In genomic region chr15:40333922-40334492, GRCh38 we compare ENCODE assay signal across 6 cellular contexts. TPM values are rescaled to one million over a fixed set of nuclear protein-coding genes. Genes with fewer than 3 reads are reported as not detected.
DNase-seq lines count a peak whose midpoint lies in the region; ATAC-seq, FAIRE-seq and TF ChIP-seq lines count a peak whose summit lies in the region.

No MANE protein-coding gene starts in this region.

- no peak for ATAC-seq in GM18502 (IDR thresholded peaks at IDR 0.05; ENCODE audit: poor library complexity, unreplicated experiment)

- H3K27ac ChIP-seq in kidney (ENCODE audit: low read depth in 2 of 2, low read length in 2 of 2) (peak overlapping the region; percentile 49 to 74), vagina (peak overlapping the region; percentile 51)

- H3K4me3 ChIP-seq in kidney (ENCODE audit: low read length in 2 of 2) (peak overlapping the region in 1 of 2 donors; percentile 3), vagina (no peak overlapping the region)

- peak overlapping the region in 1 of 2 donors; percentile 29 for H3K9ac ChIP-seq in kidney (ENCODE audit: low read length in 2 of 2)

- FAIRE-seq in kidney (lab: Jason Lieb, UNC): no peak

- H3K9me3 ChIP-seq in kidney (ENCODE audit: control insufficient read depth in 1 of 2, low read length in 2 of 2) (no peaks in the 10 kb centered on the region), vagina (no peaks in the 10 kb centered on the region)

- DNase-seq in GM19238 (ENCODE audit: insufficient read length, low spot score): peak; percentile 53
- DNase-seq in activated CD4-positive, alpha-beta T cell treated with anti-CD3 and anti-CD28 coated beads, Interleukin-2, amount 50 U/mL, for 48 hours: peak; percentile 20 to 42
- DNase-seq in kidney: peak; percentile 87
- DNase-seq in vagina (ENCODE audit: extremely low spot score in 2 of 2): no peak
- no peak for DNase-seq in ecto neural progenitor cell (ENCODE audit: low spot score)

- intact Hi-C loops in kidney (cut with DNase I) (no loop called here), vagina (cut with DNase I) (no loop called here)

- no peaks in the 10 kb centered on the region for H3K36me3 ChIP-seq in kidney (ENCODE audit: control insufficient read depth in 1 of 2, insufficient read depth in 2 of 2, low read length in 2 of 2)
- H3K36me3 ChIP-seq in vagina: no peaks in the 10 kb centered on the region

- H3K4me1 ChIP-seq in kidney (ENCODE audit: control insufficient read depth in 1 of 2, insufficient read depth in 1 of 2, low read depth in 1 of 2, low read length in 2 of 2): peaks cover 5 to 26% of the 10 kb centered on the region in 2 donors
- peaks cover 68% of the 10 kb centered on the region for H3K4me1 ChIP-seq in vagina

- TF ChIP-seq CTCF in kidney (IDR thresholded peaks at IDR 0.05; ENCODE audit: borderline replicate concordance, extremely low read depth, insufficient read depth) (no peak), vagina (IDR thresholded peaks at IDR 0.05) (no peak)

- TF ChIP-seq POLR2A in vagina (IDR thresholded peaks at IDR 0.05): no peak

- no peaks in the 10 kb centered on the region for H3K27me3 ChIP-seq in vagina

RNA-seq across cellular contexts. Expression of gene CCDC9B, which starts 6.7 kb away (rescaled TPM):
- total RNA-seq in kidney: 60.0 TPM
- 4.7 TPM for polyA plus RNA-seq in kidney (ENCODE audit: insufficient read depth, low read depth, low replicate concordance)
- 16.0 TPM for total RNA-seq in vagina

RNA-seq across cellular contexts. Expression of gene INAFM2, which starts 10.5 kb away (rescaled TPM):
- total RNA-seq in kidney (21.6 TPM), vagina (5.2 TPM)
- polyA plus RNA-seq in kidney (ENCODE audit: insufficient read depth, low read depth, low replicate concordance): 14.7 TPM

RNA-seq across cellular contexts. Expression of gene PHGR1, which starts 16.8 kb away (rescaled TPM):
- total RNA-seq in kidney: not detected
- not detected for polyA plus RNA-seq in kidney (ENCODE audit: insufficient read depth, low read depth, low replicate concordance)
- total RNA-seq in vagina: 9.8 TPM

RNA-seq across cellular contexts. Expression of gene DISP2, which starts 24.0 kb away (rescaled TPM):
- 0.69 TPM for total RNA-seq in kidney
- polyA plus RNA-seq in kidney (ENCODE audit: insufficient read depth, low read depth, low replicate concordance): 0.04 TPM
- total RNA-seq in vagina: 0.74 TPM

RNA-seq across cellular contexts. Expression of gene PLCB2, which starts 26.3 kb away (rescaled TPM):
- total RNA-seq in kidney (37.2 TPM), vagina (14.0 TPM)
- polyA plus RNA-seq in kidney (ENCODE audit: insufficient read depth, low read depth, low replicate concordance): 4.4 TPM

Comparison
In these comparisons a context has a peak if more than half of its experiments do, and no peak if none do; other contexts are left out.
1. DNase-seq: peak in GM19238 (single experiment), activated CD4-positive, alpha-beta T cell treated with anti-CD3 and anti-CD28 coated beads, Interleukin-2, amount 50 U/mL, for 48 hours (2 of 2) and kidney (single experiment); none in vagina (0 of 2) and ecto neural progenitor cell (single experiment).